In genomic region chr5:177269976-177270375, GRCh38 we compare ENCODE assay signal across 22 cellular contexts.
"Had no signal": no experiment of that assay in that cellular context is flagged by ENCODE, and none has a peak within 500 bp of the region (broad histone marks: within the 10 kb centered on the region; RNA-seq: fewer than 3 reads in every experiment).

No MANE protein-coding gene starts in this region.

- H3K27ac ChIP-seq: colonic mucosa, dorsolateral prefrontal cortex, left lung, prostate gland, right atrium auricular region had no signal

- H3K9me3 Mint-ChIP-seq: activated naive CD4-positive, alpha-beta T cell treated with anti-CD3 and anti-CD28 coated beads, Interleukin-2, amount 50 U/mL, for 24 hours; activated T-helper 1 cell treated with anti-CD3 and anti-CD28 coated beads, Interleukin-12 subunit alpha, Interleukin-12 subunit beta, Interleukin-2, Interleukin-4 antibody, amounts not matched to agents 30 ng/mL and 10 ng/mL and 1 ng/mL, durations not matched to agents 14 hours and 24 hours and 36 hours; brain; effector memory CD8-positive, alpha-beta T cell; immature natural killer cell; natural killer cell had no signal

- H3K27ac Mint-ChIP-seq: activated naive CD4-positive, alpha-beta T cell treated with anti-CD3 and anti-CD28 coated beads, Interleukin-2, amount 50 U/mL, for 24 hours; activated T-helper 1 cell treated with anti-CD3 and anti-CD28 coated beads, Interleukin-12 subunit alpha, Interleukin-12 subunit beta, Interleukin-2, Interleukin-4 antibody, amounts not matched to agents 30 ng/mL and 10 ng/mL and 1 ng/mL, durations not matched to agents 14 hours and 24 hours and 36 hours; effector memory CD8-positive, alpha-beta T cell had no signal

- DNase-seq: activated CD4-positive, alpha-beta T cell treated with anti-CD3 and anti-CD28 coated beads for 4 hours; activated CD4-positive, alpha-beta T cell treated with anti-CD3 and anti-CD28 coated beads, Interleukin-2, amount 50 U/mL, for 48 hours; activated CD4-positive, CD25-positive, alpha-beta regulatory T cell; activated gamma-delta T cell; anterior cingulate cortex; colonic mucosa; dorsolateral prefrontal cortex; effector memory CD8-positive, alpha-beta T cell; immature natural killer cell; kidney glomerular epithelial cell; left lung; midbrain; natural killer cell; stimulated activated CD4-positive, alpha-beta T cell treated with anti-CD3 and anti-CD28 coated beads, Interleukin-4, amount 100 ng/mL, for 24 hours; stimulated activated naive CD8-positive, alpha-beta T cell treated with anti-CD3 and anti-CD28 coated beads, Interleukin-15, Interleukin-2, amounts not matched to agents 100 U/mL and 50 U/mL, for 24 hours; T-helper 1 cell had no signal

- H3K36me3 Mint-ChIP-seq: natural killer cell had no signal

- H3K4me3 ChIP-seq: colonic mucosa, dorsolateral prefrontal cortex, hepatocyte, left lung, prostate gland, right atrium auricular region had no signal

- H3K27me3 ChIP-seq: colonic mucosa, dorsolateral prefrontal cortex, hepatocyte, left lung, right atrium auricular region had no signal

- H3K27me3 Mint-ChIP-seq: activated naive CD4-positive, alpha-beta T cell treated with anti-CD3 and anti-CD28 coated beads, Interleukin-2, amount 50 U/mL, for 24 hours; brain; effector memory CD8-positive, alpha-beta T cell had no signal

- ATAC-seq: effector memory CD8-positive, alpha-beta T cell; left lung; natural killer cell; stimulated activated naive CD8-positive, alpha-beta T cell treated with anti-CD3 and anti-CD28 coated beads, Interleukin-15, Interleukin-2, amounts not matched to agents 100 U/mL and 50 U/mL, for 24 hours had no signal

- H3K4me1 ChIP-seq: colonic mucosa, left lung, prostate gland, right atrium auricular region had no signal

- H3K4me3 Mint-ChIP-seq: activated naive CD4-positive, alpha-beta T cell treated with anti-CD3 and anti-CD28 coated beads, Interleukin-2, amount 50 U/mL, for 24 hours; activated T-helper 1 cell treated with anti-CD3 and anti-CD28 coated beads, Interleukin-12 subunit alpha, Interleukin-12 subunit beta, Interleukin-2, Interleukin-4 antibody, amounts not matched to agents 30 ng/mL and 10 ng/mL and 1 ng/mL, durations not matched to agents 14 hours and 24 hours and 36 hours; brain; effector memory CD8-positive, alpha-beta T cell; immature natural killer cell; natural killer cell had no signal

- H3K9me3 ChIP-seq: colonic mucosa, left lung, prostate gland, right atrium auricular region had no signal

- H3K4me1 Mint-ChIP-seq: activated naive CD4-positive, alpha-beta T cell treated with anti-CD3 and anti-CD28 coated beads, Interleukin-2, amount 50 U/mL, for 24 hours; brain; immature natural killer cell; natural killer cell had no signal
